ENCODE assay signal across 8 cellular contexts in genomic region chr15:89129123-89129815, GRCh38. TPM values are rescaled to one million over a fixed set of nuclear protein-coding genes. Genes with fewer than 3 reads are reported as not detected.
A peak's percentile ranks its signal among the peaks of the same experiment; 100 is the strongest.
DNase-seq lines count a peak whose midpoint lies in the region; ATAC-seq and TF ChIP-seq lines count a peak whose summit lies in the region.

No MANE protein-coding gene starts in this region.

- H3K9me3 ChIP-seq in HEK293 (ENCODE audit: control insufficient read depth, insufficient read depth, low read depth, low read length) = no peaks in the 10 kb centered on the region
- no peaks in the 10 kb centered on the region for H3K9me3 ChIP-seq in SK-N-SH

- no peak overlapping the region for H3K4me3 Mint-ChIP-seq in CD14-positive monocyte
- no peak overlapping the region for H3K4me3 Mint-ChIP-seq in activated naive CD8-positive, alpha-beta T cell treated with anti-CD3 and anti-CD28 coated beads, Interleukin-2, amount 50 U/mL, for 24 hours

- 51% methylated on average over 3 of the region's 3 CpGs for WGBS in SK-N-SH (ENCODE audit: low lambda C conversion rate)
- 56 to 61% methylated on average over 3 of the region's 3 CpGs for WGBS in lower leg skin, 2 donors

- TF ChIP-seq POLR2A in lower leg skin (IDR thresholded peaks at IDR 0.05) = no peak

- no peaks in the 10 kb centered on the region for H4K20me1 ChIP-seq in SK-N-SH (ENCODE audit: insufficient read depth)

- H3K27me3 ChIP-seq in SK-N-SH (ENCODE audit: insufficient read depth) = no peaks in the 10 kb centered on the region

- no peak overlapping the region for H3K27ac Mint-ChIP-seq in CD14-positive monocyte
- H3K27ac Mint-ChIP-seq in activated naive CD8-positive, alpha-beta T cell treated with anti-CD3 and anti-CD28 coated beads, Interleukin-2, amount 50 U/mL, for 24 hours = no peak overlapping the region

- H3K9me3 Mint-ChIP-seq in CD14-positive monocyte = no peaks in the 10 kb centered on the region
- H3K9me3 Mint-ChIP-seq in activated naive CD8-positive, alpha-beta T cell treated with anti-CD3 and anti-CD28 coated beads, Interleukin-2, amount 50 U/mL, for 24 hours = no peaks in the 10 kb centered on the region

- TF ChIP-seq CTCF in CD14-positive monocyte (IDR thresholded peaks at IDR 0.05) (peak; percentile 67), HEK293 (tag by site-specific recombination; IDR thresholded peaks at IDR 0.05) (peak; percentile 18; the same call in 1 of the 2 replicates), SK-N-SH (IDR thresholded peaks at IDR 0.05) (peak; percentile 87), lower leg skin (IDR thresholded peaks at IDR 0.05) (no peak)

- no peak for DNase-seq in CD14-positive monocyte (ENCODE audit: low spot score)
- peak; percentile 59 for DNase-seq in SK-N-SH
- peak; percentile 70 for DNase-seq in activated naive CD8-positive, alpha-beta T cell treated with anti-CD3 and anti-CD28 coated beads, Interleukin-2, amount 50 U/mL, for 24 hours
- peak; percentile 67 for DNase-seq in islet precursor cell
- peak; percentile 23 to 47 (median 28) for DNase-seq in stimulated activated CD4-positive, alpha-beta T cell treated with anti-CD3 and anti-CD28 coated beads, TNF-alpha, amount 100 ng/mL, for 24 hours (ENCODE audit: low read depth in 3 of 3)
- DNase-seq in lower leg skin (ENCODE audit: low spot score in 2 of 2) = no peak

- H3K9me2 ChIP-seq in SK-N-SH = no peaks in the 10 kb centered on the region

- no peak overlapping the region for H3K9ac ChIP-seq in SK-N-SH

- peaks cover 0 to 1% (median 0%) of the 10 kb centered on the region in 3 donors for H3K27me3 Mint-ChIP-seq in CD14-positive monocyte (ENCODE audit: low read depth in 3 of 3)
- no peaks in the 10 kb centered on the region for H3K27me3 Mint-ChIP-seq in activated naive CD8-positive, alpha-beta T cell treated with anti-CD3 and anti-CD28 coated beads, Interleukin-2, amount 50 U/mL, for 24 hours

- no peak for ATAC-seq in activated naive CD8-positive, alpha-beta T cell treated with anti-CD3 and anti-CD28 coated beads, Interleukin-2, amount 50 U/mL, for 24 hours
- no peak for ATAC-seq in GM21717 (IDR thresholded peaks at IDR 0.05; ENCODE audit: unreplicated experiment)

- intact Hi-C loops in CD14-positive monocyte (cut with micrococcal nuclease) = loop anchor here (5.0 kb wide), 2 partner anchors 37 to 38 kb away; no protein-coding TSS in a partner anchor
- intact Hi-C loops in lower leg skin (cut with DNase I; ENCODE audit: low total_unique reads) = no loop called here

- H3F3A ChIP-seq in SK-N-SH (replicated peaks; ENCODE audit: insufficient read depth) = no peaks in the 10 kb centered on the region

- no peak overlapping the region for H3K4me2 ChIP-seq in SK-N-SH

- TF ChIP-seq RAD21 in SK-N-SH (IDR thresholded peaks at IDR 0.05; ENCODE audit: low read length) = peak; percentile 72

- H3K27ac ChIP-seq in HEK293 (ENCODE audit: extremely low read depth, low read depth, low read length) (no peak overlapping the region), SK-N-SH (ENCODE audit: low read depth in 2 of 2, low read length in 1 of 2) (no peak overlapping the region)

- no peaks in the 10 kb centered on the region for H3K4me1 ChIP-seq in HEK293 (ENCODE audit: control insufficient read depth, insufficient read depth, low read length)
- peaks cover 0 to 4% of the 10 kb centered on the region in 2 experiments; a peak in 3 of 4 replicates for H3K4me1 ChIP-seq in SK-N-SH (ENCODE audit: control insufficient read depth in 1 of 2, insufficient read depth in 2 of 2, low read depth in 1 of 2, low read length in 1 of 2)

- peaks cover 21 to 38% of the 10 kb centered on the region in 2 donors for H3K36me3 Mint-ChIP-seq in CD14-positive monocyte
- peaks cover 21% of the 10 kb centered on the region for H3K36me3 Mint-ChIP-seq in activated naive CD8-positive, alpha-beta T cell treated with anti-CD3 and anti-CD28 coated beads, Interleukin-2, amount 50 U/mL, for 24 hours (ENCODE audit: low read depth)

- H3K36me3 ChIP-seq in HEK293 (ENCODE audit: control insufficient read depth in 2 of 2, insufficient read depth in 1 of 2, low read length in 2 of 2) = peaks cover 0 to 17% of the 10 kb centered on the region in 2 experiments; a peak in 1 of 3 replicates
- H3K36me3 ChIP-seq in SK-N-SH (replicated peaks in 1 of 2; ENCODE audit: control insufficient read depth in 1 of 2, insufficient read depth in 2 of 2, low read length in 1 of 2) = peaks cover 11 to 43% of the 10 kb centered on the region in 2 experiments

- H3K4me1 Mint-ChIP-seq in CD14-positive monocyte = peaks cover 44% of the 10 kb centered on the region
- peaks cover 40% of the 10 kb centered on the region for H3K4me1 Mint-ChIP-seq in activated naive CD8-positive, alpha-beta T cell treated with anti-CD3 and anti-CD28 coated beads, Interleukin-2, amount 50 U/mL, for 24 hours

- H3K4me3 ChIP-seq in HEK293 (ENCODE audit: low read depth, low read length) (no peak overlapping the region), SK-N-SH (ENCODE audit: low read depth in 2 of 2, low read length in 1 of 2) (no peak overlapping the region; a peak in 1 of 4 replicates), lower leg skin (ENCODE audit: low read depth, poor library complexity, severe bottlenecking) (no peak overlapping the region)

- no peak overlapping the region for H2AFZ ChIP-seq in SK-N-SH (ENCODE audit: low read depth)

- POLR2A ChIA-PET in HEK293 (lab: Yijun Ruan, JAX) (interaction anchor here (1.3 kb wide), 1 partner anchor 41 kb away, joined by 10 read pairs; the partner anchor contains the start of gene ABHD2), SK-N-SH (lab: Yijun Ruan, JAX) (no interaction called here)

- H3K79me2 ChIP-seq in SK-N-SH (ENCODE audit: insufficient read depth) = no peaks in the 10 kb centered on the region

- TF ChIP-seq EP300 in SK-N-SH (IDR thresholded peaks at IDR 0.05; ENCODE audit: borderline replicate concordance in 1 of 2, low read depth in 1 of 2, low read length in 1 of 2) = no peak

- CTCF ChIA-PET in HEK293 (lab: Yijun Ruan, JAX) = interaction anchor here (0.6 to 9.3 kb wide), 54 partner anchors 10 to 1489 kb away, joined by 3 to 120 read pairs (median 4); partner anchors contain the start of genes ABHD2 and FANCI
- CTCF ChIA-PET in SK-N-SH (lab: Yijun Ruan, JAX) = interaction anchor here (0.6 to 8.4 kb wide), 28 partner anchors 10 to 1318 kb away, joined by 3 to 134 read pairs (median 5); partner anchors contain the start of gene ABHD2

TF ChIP-seq in HEK293, 187 proteins besides CTCF, POLR2A, EP300 and RAD21:
- TF ChIP-seq ZNF2 (tag by site-specific recombination; IDR thresholded peaks at IDR 0.05) (peak; percentile 57; the same call in 1 of the 2 replicates), ZNF600 (tag by site-specific recombination; IDR thresholded peaks at IDR 0.05) (0 out of 2 replicates have a peak, but pooled peaks have one; percentile 25), ZBTB17 (tag by site-specific recombination; IDR thresholded peaks at IDR 0.05) (peak; percentile 69), ZNF777 (tag by site-specific recombination; IDR thresholded peaks at IDR 0.05; ENCODE audit: borderline replicate concordance) (no peak), KLF10 (tag by site-specific recombination; IDR thresholded peaks at IDR 0.05) (no peak)
TF ChIP-seq in HEK293: peak in this region for 3.

TF ChIP-seq in SK-N-SH, 30 proteins besides CTCF, POLR2A, EP300 and RAD21:
- TF ChIP-seq POLR2AphosphoS5 (IDR thresholded peaks at IDR 0.05; ENCODE audit: low read depth, low read length) (no peak), SMC3 (IDR thresholded peaks at IDR 0.05; ENCODE audit: low read depth, low read length) (peak; percentile 85), YY1 (IDR thresholded peaks at IDR 0.05; ENCODE audit: low read depth) (no peak)

RNA-seq across cellular contexts. Expression of gene ABHD2, which starts 41.0 kb away (rescaled TPM):
- 10 to 100 TPM; 37.3 to 67.1 TPM for polyA plus RNA-seq in CD14-positive monocyte
- polyA plus RNA-seq in SK-N-SH (2012; rRNA removed) = 19.2 and 25.7 TPM in 2 replicates
- 12.3 and 17.4 TPM in 2 replicates for polyA plus RNA-seq in SK-N-SH (2012; cell fraction: cytosol; rRNA removed)
- 15.6 and 19.9 TPM in 2 replicates for polyA plus RNA-seq in SK-N-SH (2012; cell fraction: nucleus; rRNA removed)
- 10 to 100 TPM; 21.5 to 57.3 (median 38.5) TPM for total RNA-seq in lower leg skin

Comparison
In these comparisons a context has a peak if more than half of its experiments do, and no peak if none do; other contexts are left out.
1. DNase-seq: peak in SK-N-SH (single experiment), activated naive CD8-positive, alpha-beta T cell treated with anti-CD3 and anti-CD28 coated beads, Interleukin-2, amount 50 U/mL, for 24 hours (single experiment), islet precursor cell (single experiment) and stimulated activated CD4-positive, alpha-beta T cell treated with anti-CD3 and anti-CD28 coated beads, TNF-alpha, amount 100 ng/mL, for 24 hours (3 of 3); none in CD14-positive monocyte (single experiment) and lower leg skin (0 of 2).
2. CTCF ChIP-seq: peak in CD14-positive monocyte (single experiment), HEK293 (single experiment) and SK-N-SH (single experiment); none in lower leg skin (0 of 3).